ENCODE assay signal across 25 cellular contexts in the genomic region with DNA sequence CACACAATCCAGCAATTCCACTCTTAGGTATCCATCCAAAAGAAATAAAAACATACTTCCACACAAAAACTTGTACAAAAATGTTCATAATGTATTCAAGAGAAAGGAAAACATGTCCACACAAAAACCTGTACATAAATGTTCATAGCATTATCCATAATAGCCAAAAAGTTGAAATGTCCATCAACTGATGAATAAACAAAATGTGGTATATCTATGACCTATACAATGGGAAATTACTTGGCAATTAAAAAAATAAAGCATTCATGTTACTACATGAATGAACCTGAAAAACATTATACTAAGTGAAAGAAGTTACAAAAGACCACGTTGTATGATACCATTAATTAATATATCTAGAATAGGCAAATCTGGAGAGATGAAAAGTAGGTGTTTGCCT.
"Had no signal": no experiment of that assay in that cellular context is flagged by ENCODE, and none has a peak within 500 bp of the region (broad histone marks: within the 10 kb centered on the region; RNA-seq: fewer than 3 reads in every experiment).

No MANE protein-coding gene starts in this region.

- FAIRE-seq: islet of Langerhans, pancreas had no signal

- H3K36me3 Mint-ChIP-seq: immature natural killer cell; naive thymus-derived CD8-positive, alpha-beta T cell; stimulated activated effector memory CD8-positive, alpha-beta T cell treated with anti-CD3 and anti-CD28 coated beads, Interleukin-12 subunit alpha, Interleukin-12 subunit beta, amount 100 ng/mL, for 72 hours; type B pancreatic cell had no signal

- DNase-seq: hypothalamus; immature natural killer cell; left ventricle myocardium inferior; mesenchymal stem cell; naive thymus-derived CD8-positive, alpha-beta T cell; nucleus accumbens; pancreas; posterior cingulate gyrus; retina; right cardiac atrium; stimulated activated CD4-positive, alpha-beta T cell treated with anti-CD3 and anti-CD28 coated beads, Interleukin-12 subunit alpha, Interleukin-12 subunit beta, amount 100 ng/mL, for 4 hours; stimulated activated CD4-positive, alpha-beta T cell treated with anti-CD3 and anti-CD28 coated beads, Interleukin-15, amount 100 ng/mL, for 24 hours; stimulated activated CD4-positive, alpha-beta T cell treated with anti-CD3 and anti-CD28 coated beads, Interleukin-4, amount 100 ng/mL, for 24 hours; stimulated activated naive CD4-positive, alpha-beta T cell had no signal

- H3K4me3 ChIP-seq: left ventricle myocardium inferior, pancreas, prostate gland, skin epidermis, suprapubic skin, tibial nerve, vagina had no signal

- H3K4me1 Mint-ChIP-seq: immature natural killer cell; naive thymus-derived CD8-positive, alpha-beta T cell; nephron; neural crest cell; stimulated activated effector memory CD8-positive, alpha-beta T cell treated with anti-CD3 and anti-CD28 coated beads, Interleukin-12 subunit alpha, Interleukin-12 subunit beta, amount 100 ng/mL, for 72 hours had no signal

- H3K4me1 ChIP-seq: left ventricle myocardium inferior, pancreas, prostate gland, suprapubic skin, tibial nerve, vagina had no signal

- H3K4me3 Mint-ChIP-seq: immature natural killer cell; naive thymus-derived CD8-positive, alpha-beta T cell; nephron; neural crest cell; stimulated activated effector memory CD8-positive, alpha-beta T cell treated with anti-CD3 and anti-CD28 coated beads, Interleukin-12 subunit alpha, Interleukin-12 subunit beta, amount 100 ng/mL, for 72 hours; stimulated activated naive CD8-positive, alpha-beta T cell treated with anti-CD3 and anti-CD28 coated beads, Interleukin-15, Interleukin-2, amounts not matched to agents 100 ng/mL and 50 ng/mL, for 24 hours; type B pancreatic cell had no signal

- H3K27me3 Mint-ChIP-seq: type B pancreatic cell had no signal

- H3K27me3 ChIP-seq: pancreas, vagina had no signal

- H3K9me3 Mint-ChIP-seq: immature natural killer cell; naive thymus-derived CD8-positive, alpha-beta T cell; nephron; neural crest cell; stimulated activated effector memory CD8-positive, alpha-beta T cell treated with anti-CD3 and anti-CD28 coated beads, Interleukin-12 subunit alpha, Interleukin-12 subunit beta, amount 100 ng/mL, for 72 hours; stimulated activated naive CD8-positive, alpha-beta T cell treated with anti-CD3 and anti-CD28 coated beads, Interleukin-15, Interleukin-2, amounts not matched to agents 100 ng/mL and 50 ng/mL, for 24 hours; type B pancreatic cell had no signal

- H3K9me3 ChIP-seq: left ventricle myocardium inferior, pancreas, prostate gland, suprapubic skin, tibial nerve, vagina had no signal

- H3K36me3 ChIP-seq: left ventricle myocardium inferior, pancreas, prostate gland, suprapubic skin, tibial nerve, vagina had no signal

- H3K27ac Mint-ChIP-seq: immature natural killer cell; naive thymus-derived CD8-positive, alpha-beta T cell; nephron; stimulated activated effector memory CD8-positive, alpha-beta T cell treated with anti-CD3 and anti-CD28 coated beads, Interleukin-12 subunit alpha, Interleukin-12 subunit beta, amount 100 ng/mL, for 72 hours; stimulated activated naive CD8-positive, alpha-beta T cell treated with anti-CD3 and anti-CD28 coated beads, Interleukin-15, Interleukin-2, amounts not matched to agents 100 ng/mL and 50 ng/mL, for 24 hours; type B pancreatic cell had no signal

- H3K27ac ChIP-seq: left ventricle myocardium inferior, pancreas, prostate gland, skin epidermis, suprapubic skin, tibial nerve, vagina had no signal
